8 cellular contexts compared by ENCODE assay signal in genomic region chr10:100728928-100729876, GRCh38. TPM values are rescaled to one million over a fixed set of nuclear protein-coding genes. Genes with fewer than 3 reads are reported as not detected.
DNase-seq lines count a peak whose midpoint lies in the region; ATAC-seq and TF ChIP-seq lines count a peak whose summit lies in the region.

No MANE protein-coding gene starts in this region.

- peak; percentile 40 for TF ChIP-seq RAD21 in Ishikawa (IDR thresholded peaks at IDR 0.05; ENCODE audit: low read depth)

- H3K4me3 Mint-ChIP-seq in activated naive CD8-positive, alpha-beta T cell treated with anti-CD3 and anti-CD28 coated beads, Interleukin-2, amount 10 ng/mL, durations not matched to agents 7 days and 5 days, result peak overlapping the region; percentile 36

- POLR2A ChIA-PET in activated naive CD8-positive, alpha-beta T cell treated with anti-CD3 and anti-CD28 coated beads, Interleukin-2, amount 10 ng/mL, durations not matched to agents 7 days and 5 days (lab: Charles Lee), result no interaction called here

- no peak overlapping the region for H3K27ac Mint-ChIP-seq in activated naive CD8-positive, alpha-beta T cell treated with anti-CD3 and anti-CD28 coated beads, Interleukin-2, amount 10 ng/mL, durations not matched to agents 7 days and 5 days

- no peak for TF ChIP-seq EP300 in Ishikawa (IDR thresholded peaks at IDR 0.05; ENCODE audit: borderline replicate concordance)

- DNase-seq in DMS 273 (lab: John Stamatoyannopoulos, UW; ENCODE audit: unreplicated experiment) (peak; percentile 69), DMS 273 treated with DMSO at 0.1 percent for 48 hours (lab: John Stamatoyannopoulos, UW) (no peak), left kidney (ENCODE audit: low read depth, low spot score) (peak; percentile 95)
- DNase-seq in activated naive CD8-positive, alpha-beta T cell treated with anti-CD3 and anti-CD28 coated beads, Interleukin-2, amount 10 ng/mL, durations not matched to agents 7 days and 5 days, result no peak

- peak; percentile 54 for ATAC-seq in activated naive CD8-positive, alpha-beta T cell treated with anti-CD3 and anti-CD28 coated beads, Interleukin-2, amount 10 ng/mL, durations not matched to agents 7 days and 5 days (ENCODE audit: low read depth)
- no peak for ATAC-seq in GM21723 (IDR thresholded peaks at IDR 0.05; ENCODE audit: unreplicated experiment)
- no peak for ATAC-seq in GM18520 (IDR thresholded peaks at IDR 0.05; ENCODE audit: unreplicated experiment)
- no peak for ATAC-seq in HG03439 (IDR thresholded peaks at IDR 0.05; ENCODE audit: unreplicated experiment)

- H3K9me3 Mint-ChIP-seq in activated naive CD8-positive, alpha-beta T cell treated with anti-CD3 and anti-CD28 coated beads, Interleukin-2, amount 10 ng/mL, durations not matched to agents 7 days and 5 days, result no peaks in the 10 kb centered on the region

- peaks cover 6% of the 10 kb centered on the region for H3K4me1 Mint-ChIP-seq in activated naive CD8-positive, alpha-beta T cell treated with anti-CD3 and anti-CD28 coated beads, Interleukin-2, amount 10 ng/mL, durations not matched to agents 7 days and 5 days

- H3K36me3 Mint-ChIP-seq in activated naive CD8-positive, alpha-beta T cell treated with anti-CD3 and anti-CD28 coated beads, Interleukin-2, amount 10 ng/mL, durations not matched to agents 7 days and 5 days, result no peaks in the 10 kb centered on the region

- H3K27me3 Mint-ChIP-seq in activated naive CD8-positive, alpha-beta T cell treated with anti-CD3 and anti-CD28 coated beads, Interleukin-2, amount 10 ng/mL, durations not matched to agents 7 days and 5 days, result peaks cover 89% of the 10 kb centered on the region

TF ChIP-seq in Ishikawa, 13 proteins besides CTCF, POLR2A, EP300 and RAD21:
- no peak for TF ChIP-seq CREB1 (IDR thresholded peaks at IDR 0.05; ENCODE audit: low read depth)
- TF ChIP-seq TEAD4 (IDR thresholded peaks at IDR 0.05), result no peak
- TF ChIP-seq FOXM1 (IDR thresholded peaks at IDR 0.05; ENCODE audit: borderline replicate concordance, low read depth), result no peak
- no peak for TF ChIP-seq ZBTB7A (IDR thresholded peaks at IDR 0.05; ENCODE audit: low read depth)
- no peak for TF ChIP-seq YY1 (IDR thresholded peaks at IDR 0.05; ENCODE audit: low read depth)
- TF ChIP-seq CEBPB (IDR thresholded peaks at IDR 0.05), result no peak
- TF ChIP-seq NFIC (IDR thresholded peaks at IDR 0.05), result no peak
- TF ChIP-seq TCF12 (IDR thresholded peaks at IDR 0.05; ENCODE audit: low read depth), result no peak
- TF ChIP-seq USF1 (IDR thresholded peaks at IDR 0.05), result no peak
- no peak for TF ChIP-seq TAF1 (IDR thresholded peaks at IDR 0.05; ENCODE audit: low read depth)
- TF ChIP-seq EGR1 (IDR thresholded peaks at IDR 0.05), result no peak
- no peak for TF ChIP-seq MAX (IDR thresholded peaks at IDR 0.05)
- TF ChIP-seq REST (IDR thresholded peaks at IDR 0.05; ENCODE audit: low read depth), result no peak

RNA-seq across cellular contexts. Expression of gene PAX2, which starts 16.2 kb away (rescaled TPM):
- total RNA-seq in activated naive CD8-positive, alpha-beta T cell treated with anti-CD3 and anti-CD28 coated beads, Interleukin-2, amount 10 ng/mL, durations not matched to agents 7 days and 5 days, result not detected

Comparison
In these comparisons a context has a peak if more than half of its experiments do, and no peak if none do; other contexts are left out.
1. DNase-seq: peak in DMS 273 (single experiment) and left kidney (single experiment); none in DMS 273 treated with DMSO at 0.1 percent for 48 hours (single experiment) and activated naive CD8-positive, alpha-beta T cell treated with anti-CD3 and anti-CD28 coated beads, Interleukin-2, amount 10 ng/mL, durations not matched to agents 7 days and 5 days (single experiment).